In the genomic region with DNA sequence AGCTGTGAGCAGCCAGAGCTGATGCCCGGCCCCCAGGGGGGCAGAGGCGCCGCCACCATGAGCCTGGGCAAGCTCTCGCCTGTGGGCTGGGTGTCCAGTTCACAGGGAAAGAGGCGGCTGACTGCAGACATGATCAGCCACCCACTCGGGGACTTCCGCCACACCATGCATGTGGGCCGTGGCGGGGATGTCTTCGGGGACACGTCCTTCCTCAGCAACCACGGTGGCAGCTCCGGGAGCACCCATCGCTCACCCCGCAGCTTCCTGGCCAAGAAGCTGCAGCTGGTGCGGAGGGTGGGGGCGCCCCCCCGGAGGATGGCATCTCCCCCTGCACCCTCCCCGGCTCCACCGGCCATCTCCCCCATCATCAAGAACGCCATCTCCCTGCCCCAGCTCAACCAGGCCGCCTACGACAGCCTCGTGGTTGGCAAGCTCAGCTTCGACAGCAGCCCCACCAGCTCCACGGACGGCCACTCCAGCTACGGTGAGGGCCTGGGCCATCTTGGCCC, we compare ENCODE assay signal across 10 cellular contexts.
DNase-seq lines count a peak whose midpoint lies in the region; ATAC-seq and TF ChIP-seq lines count a peak whose summit lies in the region.
"Had no signal": no experiment of that assay in that cellular context is flagged by ENCODE, and none has a peak within 500 bp of the region (broad histone marks: within the 10 kb centered on the region; RNA-seq: fewer than 3 reads in every experiment).

No MANE protein-coding gene starts in this region.

- no peak for TF ChIP-seq CTCF in GM20000 (IDR thresholded peaks at IDR 0.05; ENCODE audit: extremely low read depth, missing control alignments)

- DNase-seq in GM20000 (ENCODE audit: low spot score) (peak; percentile 68), globus pallidus (ENCODE audit: low spot score) (peak; percentile 63), epidermal melanocyte (ENCODE audit: insufficient read length, low spot score) (no peak), putamen (ENCODE audit: low spot score) (no peak)
- peak; percentile 54 for DNase-seq in activated T-cell treated with anti-CD3 and anti-CD28 coated beads, Interleukin-2, amount 50 U/mL, for 1 hour
- peak; percentile 32 for DNase-seq in stimulated activated CD8-positive, alpha-beta memory T cell treated with anti-CD3 and anti-CD28 coated beads, Interleukin-12 subunit alpha, Interleukin-12 subunit beta, amount 100 ng/mL, for 4 hours (ENCODE audit: low read depth)
- DNase-seq: amniotic stem cell, NCI-H510A treated with DMSO at 0.1 percent for 48 hours had no signal

- ATAC-seq in GM21515 (IDR thresholded peaks at IDR 0.05; ENCODE audit: unreplicated experiment) (no peak), GM21717 (IDR thresholded peaks at IDR 0.05; ENCODE audit: unreplicated experiment) (no peak)

Comparison
In these comparisons a context has a peak if more than half of its experiments do, and no peak if none do; other contexts are left out.
1. DNase-seq: peak in GM20000 (single experiment), activated T-cell treated with anti-CD3 and anti-CD28 coated beads, Interleukin-2, amount 50 U/mL, for 1 hour (single experiment), globus pallidus (single experiment) and stimulated activated CD8-positive, alpha-beta memory T cell treated with anti-CD3 and anti-CD28 coated beads, Interleukin-12 subunit alpha, Interleukin-12 subunit beta, amount 100 ng/mL, for 4 hours (single experiment); none in epidermal melanocyte (single experiment) and putamen (single experiment).